Comparison of ENCODE assay signal across 11 cellular contexts in the genomic region with DNA sequence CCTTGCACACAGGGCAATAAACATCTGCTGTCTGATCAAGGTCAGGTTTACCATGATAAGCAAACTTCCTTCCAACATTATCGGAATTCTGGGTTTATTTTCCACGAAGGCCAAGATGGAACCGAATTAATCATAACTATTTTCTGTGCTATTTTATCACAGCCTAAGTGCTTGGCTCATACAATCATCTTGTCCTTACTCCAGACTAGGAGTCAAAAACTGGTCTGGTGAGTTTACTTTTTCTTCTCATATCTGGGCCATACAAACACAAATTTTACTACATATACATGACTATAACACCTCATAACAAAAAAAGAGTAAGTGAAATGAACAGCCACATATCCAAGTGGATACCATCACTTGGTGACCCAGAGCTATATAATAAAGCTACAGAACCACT. TPM values are rescaled to one million over a fixed set of nuclear protein-coding genes. Genes with fewer than 3 reads are reported as not detected.
DNase-seq lines count a peak whose midpoint lies in the region; ATAC-seq and TF ChIP-seq lines count a peak whose summit lies in the region.
"Had no signal": no experiment of that assay in that cellular context is flagged by ENCODE, and none has a peak within 500 bp of the region (broad histone marks: within the 10 kb centered on the region; RNA-seq: fewer than 3 reads in every experiment).

No MANE protein-coding gene starts in this region.

- H3K79me2 ChIP-seq in hepatocyte = peaks cover 61% of the 10 kb centered on the region

- H3K9me3 ChIP-seq in adrenal gland (replicated peaks in 1 of 3) = no peaks in the 10 kb centered on the region
- H3K9me3 ChIP-seq in hepatocyte (ENCODE audit: low read depth) = no peaks in the 10 kb centered on the region
- H3K9me3 ChIP-seq in skeletal muscle tissue (ENCODE audit: control insufficient read depth in 3 of 3, low read length in 3 of 3) = no peaks in the 10 kb centered on the region

- peaks cover 41% of the 10 kb centered on the region for H3K27me3 Mint-ChIP-seq in activated naive CD4-positive, alpha-beta T cell treated with anti-CD3 and anti-CD28 coated beads for 36 hours (ENCODE audit: low read depth)
- H3K27me3 Mint-ChIP-seq in activated CD4-positive, alpha-beta memory T cell treated with anti-CD3 and anti-CD28 coated beads for 36 hours = peaks cover 29% of the 10 kb centered on the region

- no peak for DNase-seq in adrenal gland
- DNase-seq in hepatocyte (ENCODE audit: low spot score) = no peak
- DNase-seq in activated naive CD4-positive, alpha-beta T cell treated with anti-CD3 and anti-CD28 coated beads for 36 hours = no peak
- no peak for DNase-seq in NCI-H187 treated with DMSO at 0.1 percent for 48 hours (lab: John Stamatoyannopoulos, UW)
- DNase-seq in activated CD4-positive, alpha-beta memory T cell treated with anti-CD3 and anti-CD28 coated beads for 36 hours = no peak
- DNase-seq: activated CD4-positive, alpha-beta T cell treated with anti-CD3 and anti-CD28 coated beads for 48 hours; CD4-positive, alpha-beta memory T cell; NCI-H526 treated with DMSO at 0.1 percent for 48 hours had no signal

- TF ChIP-seq POLR2A in adrenal gland (IDR thresholded peaks at IDR 0.05) = no peak

- peak overlapping the region; percentile 87 for H3K4me2 ChIP-seq in hepatocyte

- POLR2A ChIA-PET in activated CD4-positive, alpha-beta memory T cell treated with anti-CD3 and anti-CD28 coated beads for 36 hours (lab: Charles Lee) = no interaction called here

- TF ChIP-seq CTCF in adrenal gland (IDR thresholded peaks at IDR 0.05) = no peak
- no peak for TF ChIP-seq CTCF in hepatocyte (IDR thresholded peaks at IDR 0.05; ENCODE audit: poor library complexity)

- no peak overlapping the region for H3K4me3 Mint-ChIP-seq in activated naive CD4-positive, alpha-beta T cell treated with anti-CD3 and anti-CD28 coated beads for 36 hours
- H3K4me3 Mint-ChIP-seq in activated CD4-positive, alpha-beta memory T cell treated with anti-CD3 and anti-CD28 coated beads for 36 hours = no peak overlapping the region

- WGBS in adrenal gland, 4 donors = 16 to 30% (median 17%) methylated on average over 3 of the region's 3 CpGs
- WGBS in hepatocyte (ENCODE audit: low lambda C conversion rate, missing lambda C conversion rate) = 60% methylated on average over 3 of the region's 3 CpGs

- H3K36me3 Mint-ChIP-seq in activated naive CD4-positive, alpha-beta T cell treated with anti-CD3 and anti-CD28 coated beads for 36 hours (ENCODE audit: low read depth) = no peaks in the 10 kb centered on the region
- no peaks in the 10 kb centered on the region for H3K36me3 Mint-ChIP-seq in activated CD4-positive, alpha-beta memory T cell treated with anti-CD3 and anti-CD28 coated beads for 36 hours
- H3K36me3 Mint-ChIP-seq: CD4-positive, alpha-beta memory T cell had no signal

- peaks cover 6% of the 10 kb centered on the region for H3K4me1 Mint-ChIP-seq in activated naive CD4-positive, alpha-beta T cell treated with anti-CD3 and anti-CD28 coated beads for 36 hours (ENCODE audit: low read depth)
- no peaks in the 10 kb centered on the region for H3K4me1 Mint-ChIP-seq in activated CD4-positive, alpha-beta memory T cell treated with anti-CD3 and anti-CD28 coated beads for 36 hours (ENCODE audit: low read depth)

- H3K9me3 Mint-ChIP-seq in activated naive CD4-positive, alpha-beta T cell treated with anti-CD3 and anti-CD28 coated beads for 36 hours = no peaks in the 10 kb centered on the region
- no peaks in the 10 kb centered on the region for H3K9me3 Mint-ChIP-seq in activated CD4-positive, alpha-beta memory T cell treated with anti-CD3 and anti-CD28 coated beads for 36 hours

- CTCF ChIA-PET in activated naive CD4-positive, alpha-beta T cell treated with anti-CD3 and anti-CD28 coated beads for 36 hours (lab: Charles Lee) = no interaction called here
- CTCF ChIA-PET in activated CD4-positive, alpha-beta memory T cell treated with anti-CD3 and anti-CD28 coated beads for 36 hours (lab: Charles Lee) = interaction anchor here (0.6 kb wide), 1 partner anchor 329 kb away, joined by 3 read pairs; no protein-coding TSS in a partner anchor

- H3K36me3 ChIP-seq in adrenal gland (replicated peaks in 1 of 2) = no peaks in the 10 kb centered on the region
- no peaks in the 10 kb centered on the region for H3K36me3 ChIP-seq in hepatocyte (replicated peaks; ENCODE audit: insufficient read depth, low read depth)
- H3K36me3 ChIP-seq in skeletal muscle tissue (ENCODE audit: control insufficient read depth in 3 of 3, insufficient read depth in 3 of 3, low read length in 3 of 3) = no peaks in the 10 kb centered on the region

- no peaks in the 10 kb centered on the region for H3K27me3 ChIP-seq in adrenal gland
- H3K27me3 ChIP-seq in hepatocyte = peaks cover 25% of the 10 kb centered on the region
- peaks cover 5 to 14% (median 13%) of the 10 kb centered on the region in 3 donors for H3K27me3 ChIP-seq in skeletal muscle tissue (ENCODE audit: control insufficient read depth in 3 of 3, insufficient read depth in 3 of 3, low read length in 3 of 3)

- H3K9me2 ChIP-seq in hepatocyte (replicated peaks; ENCODE audit: insufficient read depth) = no peaks in the 10 kb centered on the region

- H3K9ac ChIP-seq in skeletal muscle tissue (ENCODE audit: low read depth in 1 of 3, low read length in 3 of 3) = peak overlapping the region in 1 of 3 donors; percentile 27

- no peak for ATAC-seq in HG02763 (IDR thresholded peaks at IDR 0.05; ENCODE audit: unreplicated experiment)

- peak overlapping the region in 3 of 5 donors; percentile 20 to 51 (median 34) for H3K27ac ChIP-seq in adrenal gland
- peak overlapping the region; percentile 86 for H3K27ac ChIP-seq in hepatocyte
- no peak overlapping the region for H3K27ac ChIP-seq in skeletal muscle tissue (ENCODE audit: low read depth, low read length)

- no peak overlapping the region for H3K27ac Mint-ChIP-seq in activated naive CD4-positive, alpha-beta T cell treated with anti-CD3 and anti-CD28 coated beads for 36 hours
- no peak overlapping the region for H3K27ac Mint-ChIP-seq in activated CD4-positive, alpha-beta memory T cell treated with anti-CD3 and anti-CD28 coated beads for 36 hours
- H3K27ac Mint-ChIP-seq: CD4-positive, alpha-beta memory T cell had no signal

- no peak overlapping the region for H2AFZ ChIP-seq in hepatocyte

- peak overlapping the region; percentile 81; the same call in 1 of the 2 replicates for H3K4me3 ChIP-seq in GM08714 (ENCODE audit: low read length)
- H3K4me3 ChIP-seq in adrenal gland = peak overlapping the region in 1 of 4 donors; percentile 74
- H3K4me3 ChIP-seq in hepatocyte = peak overlapping the region; percentile 82
- H3K4me3 ChIP-seq in skeletal muscle tissue (ENCODE audit: low read length in 3 of 3) = peak overlapping the region in 2 of 3 donors; percentile 35 to 82

- H3K4me1 ChIP-seq in adrenal gland (replicated peaks in 1 of 2) (peaks cover 12 to 29% of the 10 kb centered on the region in 2 donors), hepatocyte (ENCODE audit: insufficient read depth) (no peaks in the 10 kb centered on the region), skeletal muscle tissue (ENCODE audit: control insufficient read depth in 3 of 3, insufficient read depth in 3 of 3, low read length in 3 of 3) (peaks cover 4 to 8% (median 7%) of the 10 kb centered on the region in 3 donors)

- intact Hi-C loops in adrenal gland (cut with DNase I) = loop anchor here in 1 of 2 donors (10.0 kb wide), 2 partner anchors 138 to 162 kb away; no protein-coding TSS in a partner anchor
- intact Hi-C loops in activated naive CD4-positive, alpha-beta T cell treated with anti-CD3 and anti-CD28 coated beads for 36 hours (cut with micrococcal nuclease) = loop anchor here (10.0 kb wide), 1 partner anchor 308 kb away; a partner anchor contains a TSS
- intact Hi-C loops in activated CD4-positive, alpha-beta memory T cell treated with anti-CD3 and anti-CD28 coated beads for 36 hours (cut with micrococcal nuclease) = loop anchor here (5.0 kb wide), 1 partner anchor 286 kb away; no protein-coding TSS in a partner anchor

- peaks cover 4% of the 10 kb centered on the region for H4K20me1 ChIP-seq in hepatocyte (ENCODE audit: insufficient read depth, poor library complexity, severe bottlenecking)

RNA-seq across cellular contexts. Expression of a gene that starts 2.3 kb away (rescaled TPM):
- total RNA-seq in adrenal gland (10 to 100 TPM; 30.2 to 84.6 (median 58.5) TPM), hepatocyte (172 and 199 TPM in 2 replicates), skeletal muscle tissue (439 TPM)
- polyA plus RNA-seq in adrenal gland (10 to 100 TPM in 2 of 3 donors, 1 to 10 TPM in 1; 5.6 to 15.3 (median 12.3) TPM), hepatocyte (69.4 and 76.6 TPM in 2 replicates)
- under 1 TPM; 0.35 to 0.41 TPM for total RNA-seq in activated naive CD4-positive, alpha-beta T cell treated with anti-CD3 and anti-CD28 coated beads for 36 hours
- under 1 TPM; 0.34 to 0.52 TPM for total RNA-seq in activated CD4-positive, alpha-beta memory T cell treated with anti-CD3 and anti-CD28 coated beads for 36 hours
- polyA plus RNA-seq: CD4-positive, alpha-beta memory T cell had no signal

Comparison
In these comparisons a context has a peak if more than half of its experiments do, and no peak if none do; other contexts are left out.
1. RNA of a gene that starts 2.3 kb away (total RNA-seq): 439 TPM in skeletal muscle tissue (single experiment), 172 to 199 TPM in hepatocyte and 30.2 to 84.6 TPM in adrenal gland; 0.34 to 0.52 TPM in activated CD4-positive, alpha-beta memory T cell treated with anti-CD3 and anti-CD28 coated beads for 36 hours and 0.35 to 0.41 TPM in activated naive CD4-positive, alpha-beta T cell treated with anti-CD3 and anti-CD28 coated beads for 36 hours; every median in the first group is over 10 times any median in the second.